ENCODE assay signal across 1 cellular context in genomic region chr4:69713593-69713992, GRCh38.
A peak's percentile ranks its signal among the peaks of the same experiment; 100 is the strongest.
TF ChIP-seq lines count a peak whose summit lies in the region.

No MANE protein-coding gene starts in this region.

TF ChIP-seq in HepG2, 621 proteins besides CTCF, POLR2A, EP300 and RAD21 (continued from another document and continues in another):
- TF ChIP-seq PBX3 (CRISPR knock-in tag; IDR thresholded peaks at IDR 0.05; ENCODE audit: borderline replicate concordance) (no peak), TSC22D2 (CRISPR knock-in tag; IDR thresholded peaks at IDR 0.05; ENCODE audit: borderline replicate concordance) (no peak), NR2F2 (IDR thresholded peaks at IDR 0.05; ENCODE audit: borderline replicate concordance, low read depth) (no peak), ZNF331 (CRISPR knock-in tag; IDR thresholded peaks at IDR 0.05) (peak; percentile 80; the same call in 1 of the 2 replicates), NCOA2 (CRISPR knock-in tag; IDR thresholded peaks at IDR 0.05) (peak; percentile 43; the same call in 1 of the 2 replicates), ZNF839 (CRISPR knock-in tag; IDR thresholded peaks at IDR 0.05; ENCODE audit: borderline replicate concordance) (no peak), ZNF326 (CRISPR knock-in tag; IDR thresholded peaks at IDR 0.05; ENCODE audit: borderline replicate concordance) (no peak), ZNF546 (CRISPR knock-in tag; conservative IDR thresholded peaks at IDR 0.05) (no peak), ZNF230 (CRISPR knock-in tag; IDR thresholded peaks at IDR 0.05) (no peak), DR1 (CRISPR knock-in tag; IDR thresholded peaks at IDR 0.05) (no peak), SSRP1 (CRISPR knock-in tag; IDR thresholded peaks at IDR 0.05) (0 out of 2 replicates have a peak, but pooled peaks have one; percentile 74), SYNCRIP (IDR thresholded peaks at IDR 0.05; ENCODE audit: insufficient read depth, low read depth, low read length) (no peak), JUND (CRISPR knock-in tag; IDR thresholded peaks at IDR 0.05) (no peak), MEF2D (CRISPR knock-in tag; IDR thresholded peaks at IDR 0.05) (no peak), HES4 (CRISPR knock-in tag; IDR thresholded peaks at IDR 0.05; ENCODE audit: borderline replicate concordance) (no peak), ZBTB7B (CRISPR knock-in tag; IDR thresholded peaks at IDR 0.05) (no peak), TFAP4 (IDR thresholded peaks at IDR 0.05; ENCODE audit: borderline replicate concordance, low read depth) (peak; percentile 99), SP5 (CRISPR knock-in tag; IDR thresholded peaks at IDR 0.05; ENCODE audit: borderline replicate concordance, low read depth) (no peak), HNF4A (CRISPR knock-in tag; IDR thresholded peaks at IDR 0.05) (peak; percentile 27; the same call in 1 of the 2 replicates), ZNF142 (CRISPR knock-in tag; IDR thresholded peaks at IDR 0.05) (no peak), REPIN1 (CRISPR knock-in tag; IDR thresholded peaks at IDR 0.05; ENCODE audit: borderline replicate concordance, low read depth) (no peak), AKAP8 (CRISPR knock-in tag; IDR thresholded peaks at IDR 0.05) (no peak), ZNF431 (CRISPR knock-in tag; IDR thresholded peaks at IDR 0.05; ENCODE audit: borderline replicate concordance, low read depth) (no peak), ZNF670 (CRISPR knock-in tag; IDR thresholded peaks at IDR 0.05; ENCODE audit: borderline replicate concordance) (no peak), MBD4 (IDR thresholded peaks at IDR 0.05; ENCODE audit: borderline replicate concordance, low read length) (no peak), ZNF773 (CRISPR knock-in tag; IDR thresholded peaks at IDR 0.05; ENCODE audit: borderline replicate concordance) (no peak), TEF (CRISPR knock-in tag; IDR thresholded peaks at IDR 0.05) (peak; percentile 96), CBX2 (IDR thresholded peaks at IDR 0.05; ENCODE audit: low read depth, low read length) (no peak), CBX2 (CRISPR knock-in tag; IDR thresholded peaks at IDR 0.05; ENCODE audit: low read depth) (no peak), GATAD2A (CRISPR knock-in tag; IDR thresholded peaks at IDR 0.05) (peak; percentile 90), ZNF3 (CRISPR knock-in tag; IDR thresholded peaks at IDR 0.05) (0 out of 2 replicates have a peak, but pooled peaks have one; percentile 36), ELF1 (CRISPR knock-in tag; IDR thresholded peaks at IDR 0.05) (no peak), ATF7-NPFF (CRISPR knock-in tag; IDR thresholded peaks at IDR 0.05; ENCODE audit: low read depth) (no peak), FOXC1 (CRISPR knock-in tag; IDR thresholded peaks at IDR 0.05; ENCODE audit: borderline replicate concordance) (no peak), ZNF672 (CRISPR knock-in tag; IDR thresholded peaks at IDR 0.05) (no peak), MTERF4 (CRISPR knock-in tag; IDR thresholded peaks at IDR 0.05) (no peak), HNF4G (IDR thresholded peaks at IDR 0.05; ENCODE audit: borderline replicate concordance, low read depth, low read length) (no peak), HNF4G (CRISPR knock-in tag; IDR thresholded peaks at IDR 0.05; ENCODE audit: borderline replicate concordance, low read depth) (no peak), ZNF678 (CRISPR knock-in tag; IDR thresholded peaks at IDR 0.05) (no peak), GLMP (CRISPR knock-in tag; IDR thresholded peaks at IDR 0.05; ENCODE audit: borderline replicate concordance) (no peak), TCF12 (IDR thresholded peaks at IDR 0.05) (no peak), TCF12 (CRISPR knock-in tag; IDR thresholded peaks at IDR 0.05) (no peak), HNRNPLL (IDR thresholded peaks at IDR 0.05; ENCODE audit: low read depth, low read length, poor library complexity, severe bottlenecking) (no peak), ZNF781 (CRISPR knock-in tag; IDR thresholded peaks at IDR 0.05; ENCODE audit: borderline replicate concordance, not compliant biosample characterization) (no peak), GMEB1 (CRISPR knock-in tag; IDR thresholded peaks at IDR 0.05; ENCODE audit: borderline replicate concordance) (no peak), ZNF549 (CRISPR knock-in tag; IDR thresholded peaks at IDR 0.05) (no peak), ZNF138 (CRISPR knock-in tag; IDR thresholded peaks at IDR 0.05; ENCODE audit: low read depth) (no peak), SIN3A (IDR thresholded peaks at IDR 0.05; ENCODE audit: borderline replicate concordance, low read depth, low read length) (no peak), ZNF317 (CRISPR knock-in tag; IDR thresholded peaks at IDR 0.05) (no peak), ETV6 (CRISPR knock-in tag; conservative IDR thresholded peaks at IDR 0.05) (no peak), IRX3 (CRISPR knock-in tag; IDR thresholded peaks at IDR 0.05; ENCODE audit: borderline replicate concordance, low read depth) (no peak), MIER3 (CRISPR knock-in tag; IDR thresholded peaks at IDR 0.05; ENCODE audit: borderline replicate concordance) (peak; percentile 72; the same call in 1 of the 2 replicates), KLF6 (CRISPR knock-in tag; IDR thresholded peaks at IDR 0.05) (no peak), KDM4B (CRISPR knock-in tag; IDR thresholded peaks at IDR 0.05) (0 out of 2 replicates have a peak, but pooled peaks have one; percentile 34), AGO1 (IDR thresholded peaks at IDR 0.05; ENCODE audit: low read depth, low read length, poor library complexity, severe bottlenecking) (no peak), RAD51 (IDR thresholded peaks at IDR 0.05; ENCODE audit: borderline replicate concordance) (no peak), HMGXB3 (CRISPR knock-in tag; IDR thresholded peaks at IDR 0.05; ENCODE audit: borderline replicate concordance) (no peak), ZNF468 (CRISPR knock-in tag; IDR thresholded peaks at IDR 0.05) (no peak), POGZ (CRISPR knock-in tag; IDR thresholded peaks at IDR 0.05) (peak; percentile 48; the same call in 1 of the 2 replicates)
